In genomic region chr14:88825078-88825458, GRCh38 we compare ENCODE assay signal across 9 cellular contexts. TPM values are rescaled to one million over a fixed set of nuclear protein-coding genes. Genes with fewer than 3 reads are reported as not detected.
DNase-seq lines count a peak whose midpoint lies in the region; ATAC-seq lines count a peak whose summit lies in the region.
"Had no signal": no experiment of that assay in that cellular context is flagged by ENCODE, and none has a peak within 500 bp of the region (broad histone marks: within the 10 kb centered on the region; RNA-seq: fewer than 3 reads in every experiment).

No MANE protein-coding gene starts in this region.

- no peaks in the 10 kb centered on the region for H3K27me3 Mint-ChIP-seq in activated naive CD4-positive, alpha-beta T cell treated with anti-CD3 and anti-CD28 coated beads, Interleukin-2, amount 50 U/mL, for 24 hours
- H3K27me3 Mint-ChIP-seq in activated naive CD8-positive, alpha-beta T cell treated with anti-CD3 and anti-CD28 coated beads for 36 hours = peaks cover 4% of the 10 kb centered on the region

- peak overlapping the region; percentile 90 for H3K4me3 ChIP-seq in iPS-18c (ENCODE audit: insufficient read depth, low read depth, low read length)

- no peaks in the 10 kb centered on the region for H3K9me3 ChIP-seq in iPS-18c (ENCODE audit: control insufficient read depth, insufficient read depth, low read length)

- no peaks in the 10 kb centered on the region for H3K9me3 Mint-ChIP-seq in activated naive CD4-positive, alpha-beta T cell treated with anti-CD3 and anti-CD28 coated beads, Interleukin-2, amount 50 U/mL, for 24 hours
- no peaks in the 10 kb centered on the region for H3K9me3 Mint-ChIP-seq in activated naive CD8-positive, alpha-beta T cell treated with anti-CD3 and anti-CD28 coated beads for 36 hours

- H3K36me3 Mint-ChIP-seq in activated naive CD4-positive, alpha-beta T cell treated with anti-CD3 and anti-CD28 coated beads, Interleukin-2, amount 50 U/mL, for 24 hours = no peaks in the 10 kb centered on the region
- H3K36me3 Mint-ChIP-seq in activated naive CD8-positive, alpha-beta T cell treated with anti-CD3 and anti-CD28 coated beads for 36 hours = no peaks in the 10 kb centered on the region

- H3K4me1 Mint-ChIP-seq in activated naive CD4-positive, alpha-beta T cell treated with anti-CD3 and anti-CD28 coated beads, Interleukin-2, amount 50 U/mL, for 24 hours = peaks cover 9% of the 10 kb centered on the region
- peaks cover 8% of the 10 kb centered on the region for H3K4me1 Mint-ChIP-seq in activated naive CD8-positive, alpha-beta T cell treated with anti-CD3 and anti-CD28 coated beads for 36 hours

- no peak for ATAC-seq in GM18520 (IDR thresholded peaks at IDR 0.05; ENCODE audit: unreplicated experiment)

- H3K4me3 Mint-ChIP-seq in activated naive CD4-positive, alpha-beta T cell treated with anti-CD3 and anti-CD28 coated beads, Interleukin-2, amount 50 U/mL, for 24 hours = peak overlapping the region; percentile 90
- peak overlapping the region; percentile 84 for H3K4me3 Mint-ChIP-seq in activated naive CD8-positive, alpha-beta T cell treated with anti-CD3 and anti-CD28 coated beads for 36 hours

- no peak overlapping the region for H3K27ac Mint-ChIP-seq in activated naive CD4-positive, alpha-beta T cell treated with anti-CD3 and anti-CD28 coated beads, Interleukin-2, amount 50 U/mL, for 24 hours
- no peak overlapping the region for H3K27ac Mint-ChIP-seq in activated naive CD8-positive, alpha-beta T cell treated with anti-CD3 and anti-CD28 coated beads for 36 hours

- no peak for DNase-seq in activated naive CD4-positive, alpha-beta T cell treated with Interleukin-2 at 50 U/mL for 16 hours
- no peak for DNase-seq in activated naive CD8-positive, alpha-beta T cell treated with anti-CD3 and anti-CD28 coated beads for 36 hours
- DNase-seq in iPS-NIHi11 (ENCODE audit: low spot score) (no peak), midbrain (lab: John Stamatoyannopoulos, UW) (no peak)

- peak overlapping the region; percentile 73 for H3K27ac ChIP-seq in temporal lobe (ENCODE audit: low read depth, low read length)

RNA-seq across cellular contexts. Expression of gene TTC8, which starts 0.6 kb away (rescaled TPM):
- total RNA-seq in activated naive CD8-positive, alpha-beta T cell treated with anti-CD3 and anti-CD28 coated beads for 36 hours = 1 to 10 TPM; 4.8 to 6.4 TPM
- total RNA-seq in temporal lobe = 8.6 TPM

RNA-seq across cellular contexts. Expression of gene EML5, which starts 32.3 kb away (rescaled TPM):
- 1 to 10 TPM; 3.0 to 3.3 TPM for total RNA-seq in activated naive CD8-positive, alpha-beta T cell treated with anti-CD3 and anti-CD28 coated beads for 36 hours
- total RNA-seq in temporal lobe = 20.7 TPM
- total RNA-seq: myocyte had no signal
